ENCODE assay signal across 12 cellular contexts in genomic region chr1:30759718-30760281, GRCh38. TPM values are rescaled to one million over a fixed set of nuclear protein-coding genes. Genes with fewer than 3 reads are reported as not detected.
DNase-seq lines count a peak whose midpoint lies in the region; ATAC-seq, FAIRE-seq and TF ChIP-seq lines count a peak whose summit lies in the region.
"Had no signal": no experiment of that assay in that cellular context is flagged by ENCODE, and none has a peak within 500 bp of the region (broad histone marks: within the 10 kb centered on the region; RNA-seq: fewer than 3 reads in every experiment).

No MANE protein-coding gene starts in this region.

- H3K27me3 Mint-ChIP-seq in activated naive CD4-positive, alpha-beta T cell treated with anti-CD3 and anti-CD28 coated beads for 36 hours (ENCODE audit: low read depth) = no peaks in the 10 kb centered on the region

- intact Hi-C loops in activated naive CD4-positive, alpha-beta T cell treated with anti-CD3 and anti-CD28 coated beads for 36 hours (cut with micrococcal nuclease) = loop anchor here (1.0 to 5.0 kb wide), 4 partner anchors 10 to 1578 kb away; partner anchors contain the start of genes MARCKSL1 and PUM1
- intact Hi-C loops in Right ventricle myocardium inferior (cut with DNase I) = no loop called here

- DNase-seq in GM12891 (ENCODE audit: insufficient read length, low spot score) (no peak), T follicular helper cell (ENCODE audit: low read depth) (peak; percentile 67), small intestine (peak; percentile 25), WERI-Rb-1 (no peak), Right ventricle myocardium inferior (ENCODE audit: missing footprints) (no peak), NCI-H748 (lab: John Stamatoyannopoulos, UW; ENCODE audit: unreplicated experiment) (no peak)
- peak; percentile 87 for DNase-seq in activated naive CD4-positive, alpha-beta T cell treated with anti-CD3 and anti-CD28 coated beads for 36 hours
- DNase-seq: DMS153, NCI-H2081 treated with DMSO at 0.1 percent for 48 hours had no signal

- H3K27ac ChIP-seq in small intestine (ENCODE audit: low read depth in 1 of 2, low read length in 1 of 2) (peak overlapping the region; percentile 35 to 64), WERI-Rb-1 (no peak overlapping the region)

- TF ChIP-seq CTCF in WERI-Rb-1 (IDR thresholded peaks at IDR 0.05; ENCODE audit: low read depth, low read length) = no peak

- H3K36me3 ChIP-seq in small intestine (ENCODE audit: control insufficient read depth in 2 of 2, insufficient read depth in 2 of 2, low read length in 2 of 2) = no peaks in the 10 kb centered on the region
- H3K36me3 ChIP-seq in WERI-Rb-1 = no peaks in the 10 kb centered on the region

- no peaks in the 10 kb centered on the region for H3K4me1 ChIP-seq in small intestine (ENCODE audit: control insufficient read depth in 2 of 2, insufficient read depth in 1 of 2, low read depth in 1 of 2, low read length in 1 of 2)

- H3K27me3 ChIP-seq in small intestine (ENCODE audit: control insufficient read depth in 2 of 2, insufficient read depth in 2 of 2, low read length in 2 of 2) = no peaks in the 10 kb centered on the region
- H3K27me3 ChIP-seq in WERI-Rb-1 (ENCODE audit: insufficient read depth, low read depth, severe bottlenecking) = no peaks in the 10 kb centered on the region

- no peaks in the 10 kb centered on the region for H3K9me3 Mint-ChIP-seq in activated naive CD4-positive, alpha-beta T cell treated with anti-CD3 and anti-CD28 coated beads for 36 hours

- H3K4me3 Mint-ChIP-seq in activated naive CD4-positive, alpha-beta T cell treated with anti-CD3 and anti-CD28 coated beads for 36 hours = peak overlapping the region; percentile 56

- H3K9me3 ChIP-seq in small intestine (ENCODE audit: control insufficient read depth, low read depth) = no peaks in the 10 kb centered on the region
- H3K9me3 ChIP-seq in WERI-Rb-1 (ENCODE audit: severe bottlenecking) = no peaks in the 10 kb centered on the region

- FAIRE-seq in GM12891 (lab: Jason Lieb, UNC) (peak; percentile 99), small intestine (lab: Jason Lieb, UNC) (no peak)

- no peak for ATAC-seq in GM21786 (IDR thresholded peaks at IDR 0.05; ENCODE audit: unreplicated experiment)
- ATAC-seq in Right ventricle myocardium inferior = no peak

- peaks cover 70% of the 10 kb centered on the region for H3K4me1 Mint-ChIP-seq in activated naive CD4-positive, alpha-beta T cell treated with anti-CD3 and anti-CD28 coated beads for 36 hours (ENCODE audit: low read depth)

- H3K36me3 Mint-ChIP-seq in activated naive CD4-positive, alpha-beta T cell treated with anti-CD3 and anti-CD28 coated beads for 36 hours (ENCODE audit: low read depth) = peaks cover 15% of the 10 kb centered on the region

- CTCF ChIA-PET in activated naive CD4-positive, alpha-beta T cell treated with anti-CD3 and anti-CD28 coated beads for 36 hours (lab: Charles Lee) = interaction anchor here (1.7 to 4.4 kb wide), 3 partner anchors 19 to 40 kb away, joined by 6 to 46 read pairs (median 39); no protein-coding TSS in a partner anchor

- no peak overlapping the region for H3K4me3 ChIP-seq in small intestine (ENCODE audit: low read depth in 1 of 2, low read length in 2 of 2)
- H3K4me3 ChIP-seq in WERI-Rb-1 (ENCODE audit: low read depth, low read length) = no peak overlapping the region

- H3K27ac Mint-ChIP-seq in activated naive CD4-positive, alpha-beta T cell treated with anti-CD3 and anti-CD28 coated beads for 36 hours = peak overlapping the region; percentile 48

- WGBS in small intestine, 3 donors = 70 to 87% (median 71%) methylated on average over 13 of the region's 13 CpGs

- no peak; the same call in 1 of the 2 replicates for TF ChIP-seq POLR2A in GM12891 (IDR thresholded peaks at IDR 0.05; ENCODE audit: low read depth, low read length)

TF ChIP-seq in GM12891, 5 proteins besides CTCF, POLR2A, EP300 and RAD21:
- TF ChIP-seq SPI1 (IDR thresholded peaks at IDR 0.05; ENCODE audit: low read depth, low read length) = peak; percentile 45; the same call in 1 of the 2 replicates
- no peak for TF ChIP-seq TAF1 (IDR thresholded peaks at IDR 0.05; ENCODE audit: low read depth, low read length)
- TF ChIP-seq PAX5 (IDR thresholded peaks at IDR 0.05; ENCODE audit: insufficient read depth, low read length, severe bottlenecking) = no peak
- peak; percentile 84; the same call in 1 of the 2 replicates for TF ChIP-seq POU2F2 (IDR thresholded peaks at IDR 0.05; ENCODE audit: low read depth, low read length)
- TF ChIP-seq POLR2AphosphoS5 (IDR thresholded peaks at IDR 0.05; ENCODE audit: low read depth, low read length) = no peak

RNA-seq across cellular contexts. Expression of gene LAPTM5, which starts 2.2 kb away (rescaled TPM):
- 479 TPM for polyA plus RNA-seq in GM12891 (2012; ENCODE audit: low read depth, missing spikeins)
- total RNA-seq in activated naive CD4-positive, alpha-beta T cell treated with anti-CD3 and anti-CD28 coated beads for 36 hours = 100 to 1,000 TPM; 205 to 208 TPM
- polyA plus RNA-seq in small intestine = 10 to 100 TPM; 10.5 to 58.1 (median 50.0) TPM
- total RNA-seq in Right ventricle myocardium inferior = 31.5 TPM
- total RNA-seq: chondrocyte had no signal

RNA-seq across cellular contexts. Expression of gene MATN1, which starts 36.4 kb away (rescaled TPM):
- polyA plus RNA-seq in GM12891 (2012; ENCODE audit: low read depth, missing spikeins) = 0.65 TPM
- total RNA-seq in activated naive CD4-positive, alpha-beta T cell treated with anti-CD3 and anti-CD28 coated beads for 36 hours = under 1 TPM; 0.36 to 0.37 TPM
- under 1 TPM in 1 of 3 donors, not detected in 2; 0.03 TPM for polyA plus RNA-seq in small intestine
- not detected for total RNA-seq in Right ventricle myocardium inferior
- total RNA-seq: osteoblast had no signal

Comparison
In these comparisons a context has a peak if more than half of its experiments do, and no peak if none do; other contexts are left out.
1. DNase-seq: peak in T follicular helper cell (single experiment), activated naive CD4-positive, alpha-beta T cell treated with anti-CD3 and anti-CD28 coated beads for 36 hours (single experiment) and small intestine (single experiment); none in GM12891 (single experiment), WERI-Rb-1 (single experiment), Right ventricle myocardium inferior (single experiment) and NCI-H748 (single experiment).